8 cellular contexts compared by ENCODE assay signal in genomic region chr3:56800373-56801150, GRCh38. TPM values are rescaled to one million over a fixed set of nuclear protein-coding genes. Genes with fewer than 3 reads are reported as not detected.
DNase-seq lines count a peak whose midpoint lies in the region; ATAC-seq and TF ChIP-seq lines count a peak whose summit lies in the region.

No MANE protein-coding gene starts in this region.

- peak; percentile 3 for TF ChIP-seq CTCF in cardiac muscle cell (IDR thresholded peaks at IDR 0.05; ENCODE audit: low read depth, low read length)
- no peak for TF ChIP-seq CTCF in choroid plexus epithelial cell (conservative IDR thresholded peaks at IDR 0.05; ENCODE audit: low read depth, low read length)
- TF ChIP-seq CTCF in mucosa of descending colon (IDR thresholded peaks at IDR 0.05), result no peak

- H3K4me1 ChIP-seq in cardiac muscle cell (ENCODE audit: low read depth) (peaks cover 3% of the 10 kb centered on the region), mucosa of descending colon (ENCODE audit: low read depth) (peaks cover 17% of the 10 kb centered on the region), SJCRH30 (no peaks in the 10 kb centered on the region)

- peaks cover 14% of the 10 kb centered on the region for H3K36me3 Mint-ChIP-seq in stimulated activated effector memory CD8-positive, alpha-beta T cell treated with anti-CD3 and anti-CD28 coated beads, Interleukin-12 subunit alpha, Interleukin-12 subunit beta, amount 100 ng/mL, for 72 hours

- H3K4me1 Mint-ChIP-seq in stimulated activated effector memory CD8-positive, alpha-beta T cell treated with anti-CD3 and anti-CD28 coated beads, Interleukin-12 subunit alpha, Interleukin-12 subunit beta, amount 100 ng/mL, for 72 hours, result peaks cover 42% of the 10 kb centered on the region

- H3K27ac ChIP-seq in cardiac muscle cell (no peak overlapping the region), SJCRH30 (no peak overlapping the region)

- peak overlapping the region; percentile 84 for H3K4me3 Mint-ChIP-seq in stimulated activated effector memory CD8-positive, alpha-beta T cell treated with anti-CD3 and anti-CD28 coated beads, Interleukin-12 subunit alpha, Interleukin-12 subunit beta, amount 100 ng/mL, for 72 hours

- H3K36me3 ChIP-seq in cardiac muscle cell, result no peaks in the 10 kb centered on the region
- no peaks in the 10 kb centered on the region for H3K36me3 ChIP-seq in mucosa of descending colon (ENCODE audit: low read depth)
- no peaks in the 10 kb centered on the region for H3K36me3 ChIP-seq in SJCRH30

- H3K4me3 ChIP-seq in cardiac muscle cell (peak overlapping the region; percentile 43), choroid plexus epithelial cell (ENCODE audit: low read depth, low read length) (peak overlapping the region; percentile 80), mucosa of descending colon (peak overlapping the region; percentile 28), SJCRH30 (no peak overlapping the region)

- no peaks in the 10 kb centered on the region for H3K9me3 Mint-ChIP-seq in stimulated activated effector memory CD8-positive, alpha-beta T cell treated with anti-CD3 and anti-CD28 coated beads, Interleukin-12 subunit alpha, Interleukin-12 subunit beta, amount 100 ng/mL, for 72 hours

- H3K9me3 ChIP-seq in cardiac muscle cell (ENCODE audit: low read depth), result no peaks in the 10 kb centered on the region
- H3K9me3 ChIP-seq in mucosa of descending colon, result no peaks in the 10 kb centered on the region
- H3K9me3 ChIP-seq in SJCRH30 (replicated peaks), result no peaks in the 10 kb centered on the region

- peaks cover 4% of the 10 kb centered on the region for H3K27me3 ChIP-seq in cardiac muscle cell
- H3K27me3 ChIP-seq in SJCRH30, result no peaks in the 10 kb centered on the region

- intact Hi-C loops in Right ventricle myocardium inferior (cut with DNase I), result loop anchor here (1.0 to 5.0 kb wide), 4 partner anchors 98 to 189 kb away; no protein-coding TSS in a partner anchor
- intact Hi-C loops in mucosa of descending colon (cut with DNase I, micrococcal nuclease), result loop anchor here (10.0 kb wide), 1 partner anchor 184 kb away; no protein-coding TSS in a partner anchor

- no peak for DNase-seq in cardiac muscle cell (ENCODE audit: low read depth in 1 of 2, low spot score in 1 of 2)
- no peak for DNase-seq in Right ventricle myocardium inferior (ENCODE audit: missing footprints)
- peak; percentile 68 for DNase-seq in activated CD4-positive, alpha-beta T cell treated with anti-CD3 and anti-CD28 coated beads for 1 hour
- DNase-seq in choroid plexus epithelial cell (ENCODE audit: low read depth), result no peak
- DNase-seq in mucosa of descending colon, result peak; percentile 42 to 64 (median 42)
- peak in 1 of 2 donors; percentile 71 for DNase-seq in stimulated activated effector memory CD8-positive, alpha-beta T cell treated with anti-CD3 and anti-CD28 coated beads, Interleukin-12 subunit alpha, Interleukin-12 subunit beta, amount 100 ng/mL, for 72 hours (ENCODE audit: low spot score in 2 of 2)
- no peak for DNase-seq in SJCRH30
- no peak for DNase-seq in NCI-H1092 treated with DMSO at 0.1 percent for 48 hours (lab: John Stamatoyannopoulos, UW)

- peak overlapping the region; percentile 63 for H3K27ac Mint-ChIP-seq in stimulated activated effector memory CD8-positive, alpha-beta T cell treated with anti-CD3 and anti-CD28 coated beads, Interleukin-12 subunit alpha, Interleukin-12 subunit beta, amount 100 ng/mL, for 72 hours

- ATAC-seq in Right ventricle myocardium inferior (no peak), mucosa of descending colon (peak; percentile 30)
- peak; percentile 65 for ATAC-seq in stimulated activated effector memory CD8-positive, alpha-beta T cell treated with anti-CD3 and anti-CD28 coated beads, Interleukin-12 subunit alpha, Interleukin-12 subunit beta, amount 100 ng/mL, for 72 hours

RNA-seq across cellular contexts. Expression of gene ARHGEF3, which starts 1.2 kb away (rescaled TPM):
- 9.4 and 12.8 TPM in 2 replicates for total RNA-seq in cardiac muscle cell
- 9.3 and 10.3 TPM in 2 replicates for polyA plus RNA-seq in cardiac muscle cell
- total RNA-seq in Right ventricle myocardium inferior, result 19.0 TPM
- 10 to 100 TPM; 10.1 to 34.5 (median 15.5) TPM for total RNA-seq in mucosa of descending colon
- total RNA-seq in SJCRH30 (2014; rRNA removed; shearing (Covaris generic)), result 24.9 and 29.9 TPM in 2 replicates

Comparison
In these comparisons a context has a peak if more than half of its experiments do, and no peak if none do; other contexts are left out.
1. DNase-seq: peak in activated CD4-positive, alpha-beta T cell treated with anti-CD3 and anti-CD28 coated beads for 1 hour (single experiment) and mucosa of descending colon (3 of 3); none in cardiac muscle cell (0 of 2), Right ventricle myocardium inferior (single experiment), choroid plexus epithelial cell (single experiment), SJCRH30 (0 of 2) and NCI-H1092 treated with DMSO at 0.1 percent for 48 hours (single experiment).